In the genomic region with DNA sequence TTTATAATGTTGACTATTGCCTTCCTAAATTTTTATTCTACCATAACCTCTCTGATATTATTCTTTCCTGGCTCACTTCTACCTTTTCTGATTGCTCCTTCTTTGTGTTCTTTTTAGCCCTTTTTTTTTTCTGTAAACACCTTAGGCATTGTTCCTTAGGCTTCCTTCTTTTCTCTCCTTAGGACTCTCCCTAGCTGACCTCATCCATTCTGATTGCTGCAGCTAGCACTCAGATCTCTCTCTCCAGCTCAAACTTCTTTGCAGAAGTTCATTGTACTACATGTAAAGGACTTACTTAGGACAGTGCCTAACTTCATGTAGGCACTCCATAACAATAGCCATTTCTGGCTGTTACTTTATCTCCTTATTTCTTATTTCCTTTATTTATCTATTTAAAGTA, we compare ENCODE assay signal across 7 cellular contexts.
A peak's percentile ranks its signal among the peaks of the same experiment; 100 is the strongest.
DNase-seq lines count a peak whose midpoint lies in the region; ATAC-seq, FAIRE-seq and TF ChIP-seq lines count a peak whose summit lies in the region.
"Not testable (repeated sequence)": the region's sequence is repeated elsewhere in the genome, so short reads cannot be mapped to it uniquely, and the experiment has no call there.

No MANE protein-coding gene starts in this region.

- CTCF ChIA-PET in A549 (lab: Yijun Ruan, JAX): interaction anchor here (3.4 kb wide), 1 partner anchor 253 kb away, joined by 30 read pairs; no protein-coding TSS in a partner anchor

- H3K27ac ChIP-seq in A549: peak overlapping the region; percentile 75 to 77
- peak overlapping the region in 8 of 12 donors; percentile 33 to 97 (median 68) for H3K27ac ChIP-seq in heart left ventricle
- not testable (repeated sequence) for H3K27ac ChIP-seq in left lung
- H3K27ac ChIP-seq in neutrophil: peak overlapping the region; percentile 7

- not testable (repeated sequence) for TF ChIP-seq RAD21 in A549 (conservative IDR thresholded peaks at IDR 0.05 in 1 of 2, IDR thresholded peaks at IDR 0.05 in 1 of 2)

- intact Hi-C loops in heart left ventricle (cut with DNase I) (loop anchor here in 6 of 10 donors (10.0 kb wide), 3 partner anchors 122 to 248 kb away; partner anchors contain the start of genes SYT2 (in 3 of the 6), PPP1R12B (in 2 of the 6) and UBE2T (in 2 of the 6)), left lung (cut with DNase I) (loop anchor here in 1 of 2 donors (10.0 kb wide), 1 partner anchor 138 kb away; no protein-coding TSS in a partner anchor)

- H3K9me3 ChIP-seq in A549, heart left ventricle, left lung, neutrophil: not testable (repeated sequence)

- TF ChIP-seq CTCF in A549 (IDR thresholded peaks at IDR 0.05); heart left ventricle (IDR thresholded peaks at IDR 0.05); left lung (IDR thresholded peaks at IDR 0.05); neutrophil (IDR thresholded peaks at IDR 0.05): not testable (repeated sequence)

- TF ChIP-seq POLR2A in A549 (IDR thresholded peaks at IDR 0.05; ENCODE audit: low read length); H54 (IDR thresholded peaks at IDR 0.05; ENCODE audit: low read depth, low read length); heart left ventricle (IDR thresholded peaks at IDR 0.05): not testable (repeated sequence)

- not testable (repeated sequence) for FAIRE-seq in A549 (lab: Jason Lieb, UNC)
- FAIRE-seq in H54 (lab: Jason Lieb, UNC): peak; percentile 48

- H3K4me3 ChIP-seq in A549: peak overlapping the region; percentile 26; the same call in 1 of the 3 replicates
- peak overlapping the region in 8 of 12 donors; percentile 14 to 65 (median 46) for H3K4me3 ChIP-seq in heart left ventricle
- not testable (repeated sequence) for H3K4me3 ChIP-seq in left lung; neutrophil (ENCODE audit: low read depth in 1 of 2, low read length in 1 of 2)

- peaks cover 38% of the 10 kb centered on the region for H3K4me1 ChIP-seq in A549
- H3K4me1 ChIP-seq in heart left ventricle: peaks cover 0 to 24% (median 8%) of the 10 kb centered on the region in 12 donors
- peaks cover 0 to 18% of the 10 kb centered on the region in 2 donors for H3K4me1 ChIP-seq in left lung
- peaks cover 26 to 27% of the 10 kb centered on the region in 2 experiments for H3K4me1 ChIP-seq in neutrophil (ENCODE audit: control insufficient read depth in 1 of 2, insufficient read depth in 1 of 2, low read depth in 1 of 2, low read length in 1 of 2)

- H3K27me3 ChIP-seq in heart left ventricle: peaks cover 0 to 29% (median 0%) of the 10 kb centered on the region in 9 donors
- H3K27me3 ChIP-seq in left lung, neutrophil: not testable (repeated sequence)

- ATAC-seq in A549 (peak; percentile 42 to 56; a peak in 3 of 6 replicates), SK-N-SH treated with all-trans-retinoic acid at 6 μM for 48 hours (peak; percentile 32; the same call in 2 of the 3 replicates), left lung (peak; percentile 24)
- ATAC-seq in heart left ventricle: not testable (repeated sequence)

- POLR2A ChIA-PET in A549 (lab: Yijun Ruan, JAX): not testable (repeated sequence)

- H3K36me3 ChIP-seq in heart left ventricle, left lung, neutrophil: not testable (repeated sequence)

- DNase-seq in A549 (ENCODE audit: low read depth in 1 of 2, low spot score in 1 of 2): peak in 1 of 2 experiments; percentile 18
- not testable (repeated sequence) for DNase-seq in H54 (ENCODE audit: insufficient read length, low spot score); heart left ventricle; left lung
- peak; percentile 44 for DNase-seq in dermis blood vessel endothelial cell

- peak overlapping the region; percentile 79 for H3K4me2 ChIP-seq in A549

- not testable (repeated sequence) for TF ChIP-seq EP300 in A549 (IDR thresholded peaks at IDR 0.05)
